ENCODE assay signal across 9 cellular contexts in genomic region chr11:68844376-68844775, GRCh38. TPM values are rescaled to one million over a fixed set of nuclear protein-coding genes. Genes with fewer than 3 reads are reported as not detected.
A peak's percentile ranks its signal among the peaks of the same experiment; 100 is the strongest.
DNase-seq lines count a peak whose midpoint lies in the region; ATAC-seq, FAIRE-seq and TF ChIP-seq lines count a peak whose summit lies in the region.
"Had no signal": no experiment of that assay in that cellular context is flagged by ENCODE, and none has a peak within 500 bp of the region (broad histone marks: within the 10 kb centered on the region; RNA-seq: fewer than 3 reads in every experiment).

No MANE protein-coding gene starts in this region.

- 0 out of 2 replicates have a peak, but pooled peaks cover 1% of the 10 kb centered on the region for H3K27me3 ChIP-seq in Caco-2 (replicated peaks; ENCODE audit: control insufficient read depth, insufficient read depth, low read length)
- peaks cover 27 to 65% (median 53%) of the 10 kb centered on the region in 4 experiments for H3K27me3 ChIP-seq in H1 (replicated peaks in 1 of 4; ENCODE audit: control insufficient read depth in 3 of 4, extremely low read depth in 1 of 4, insufficient read depth in 3 of 4, low read length in 3 of 4)
- H3K27me3 ChIP-seq in neutrophil, result no peaks in the 10 kb centered on the region

- no peak overlapping the region for H3K4ac ChIP-seq in H1 (replicated peaks; ENCODE audit: insufficient read length, low read depth, low read length)

- H3K23me2 ChIP-seq in H1 (ENCODE audit: low read depth, low read length), result peaks cover 22% of the 10 kb centered on the region; the same call in 1 of the 2 replicates

- H2BK12ac ChIP-seq in H1 (ENCODE audit: low read depth, low read length), result no peak overlapping the region

- no TSS peak for BruUV-seq in Caco-2 (replicated peaks; lab: Mats Ljungman, UMichigan)

- no peaks in the 10 kb centered on the region for H3K9me3 Mint-ChIP-seq in Caco-2 (ENCODE audit: unreplicated experiment)

- TF ChIP-seq POLR2A in NB4 (IDR thresholded peaks at IDR 0.05; ENCODE audit: extremely low read depth, insufficient read length) (no peak), H1 (IDR thresholded peaks at IDR 0.05; ENCODE audit: control extremely low read depth in 1 of 2, low read depth in 2 of 2, low read length in 2 of 2) (no peak), GM12892 (IDR thresholded peaks at IDR 0.05; ENCODE audit: low read depth, low read length) (no peak)

- intact Hi-C loops in Caco-2 (cut with micrococcal nuclease; ENCODE audit: unreplicated experiment), result loop anchor here (2.0 to 5.0 kb wide), 3 partner anchors 24 to 212 kb away; partner anchors contain the start of gene TESMIN

- no peaks in the 10 kb centered on the region for H3K79me1 ChIP-seq in H1 (ENCODE audit: low read depth, low read length)

- no peaks in the 10 kb centered on the region for H3K9me3 ChIP-seq in Caco-2
- H3K9me3 ChIP-seq in H1 (ENCODE audit: insufficient read depth in 2 of 2, low read depth in 1 of 2, low read length in 1 of 2), result no peaks in the 10 kb centered on the region
- H3K9me3 ChIP-seq in neutrophil, result no peaks in the 10 kb centered on the region

- no peak overlapping the region for H4K8ac ChIP-seq in H1 (ENCODE audit: extremely low read depth, insufficient read depth, low read length)

- ATAC-seq in HG02840 (IDR thresholded peaks at IDR 0.05; ENCODE audit: low FRiP score, unreplicated experiment), result no peak

- no peak overlapping the region for H3K56ac ChIP-seq in H1 (replicated peaks; ENCODE audit: insufficient read length, low read depth, low read length)

- H3K79me2 ChIP-seq in H1 (ENCODE audit: control insufficient read depth in 1 of 2, insufficient read depth in 2 of 2, low read length in 2 of 2), result no peaks in the 10 kb centered on the region

- WGBS in H1 (ENCODE audit: extremely low coverage in 1 of 2, insufficient coverage in 1 of 2, insufficient read length in 1 of 2, insufficient replicate concordance in 2 of 2, low coverage in 1 of 2, low lambda C conversion rate in 2 of 2, missing lambda C conversion rate in 1 of 2), 2 experiments, result 65% methylated on average over 3 of the region's 3 CpGs; no CpG with 5 or more reads in 1 of the 2 experiments

- FAIRE-seq in H1 (lab: Jason Lieb, UNC) (no peak), GM19239 (lab: Jason Lieb, UNC) (no peak), GM12892 (lab: Jason Lieb, UNC) (no peak)
- FAIRE-seq: islet of Langerhans had no signal

- peaks cover 10% of the 10 kb centered on the region for H3K36me3 Mint-ChIP-seq in Caco-2 (ENCODE audit: insufficient read depth, unreplicated experiment)

- no peak overlapping the region for H4K5ac ChIP-seq in H1 (ENCODE audit: insufficient read length, low read depth, low read length)

- H2BK15ac ChIP-seq in H1 (ENCODE audit: low read length), result no peak overlapping the region

- peaks cover 28% of the 10 kb centered on the region for H3K4me1 ChIP-seq in Caco-2
- H3K4me1 ChIP-seq in H1 (replicated peaks in 1 of 4; ENCODE audit: control insufficient read depth in 3 of 4, insufficient read depth in 4 of 4, low read length in 3 of 4), result peaks cover 3 to 11% (median 7%) of the 10 kb centered on the region in 4 experiments; a peak in 6 of 7 replicates
- peaks cover 52 to 57% of the 10 kb centered on the region in 2 experiments for H3K4me1 ChIP-seq in neutrophil (ENCODE audit: control insufficient read depth in 1 of 2, insufficient read depth in 1 of 2, low read depth in 1 of 2, low read length in 1 of 2)

- CTCF ChIA-PET in Caco-2 (lab: Charles Lee), result interaction anchor here (0.5 to 1.7 kb wide), 10 partner anchors 9 to 229 kb away, joined by 3 to 10 read pairs (median 3); partner anchors contain the start of gene TPCN2
- CTCF ChIA-PET in H1 (lab: Charles Lee; ENCODE audit: partially characterized antibody), result interaction anchor here (0.7 to 3.4 kb wide), 11 partner anchors 8 to 459 kb away, joined by 3 to 11 read pairs (median 3); no protein-coding TSS in a partner anchor

- H3K18ac ChIP-seq in H1 (ENCODE audit: extremely low read depth, low read length), result no peak overlapping the region

- no peak overlapping the region for H3K27ac Mint-ChIP-seq in Caco-2 (ENCODE audit: unreplicated experiment)

- peak overlapping the region; percentile 75 for H3K4me3 Mint-ChIP-seq in Caco-2 (ENCODE audit: unreplicated experiment)

- H3K36me3 ChIP-seq in Caco-2 (ENCODE audit: control insufficient read depth, insufficient read depth, low read length) (no peaks in the 10 kb centered on the region), H1 (ENCODE audit: control insufficient read depth in 2 of 4, insufficient read depth in 4 of 4, low read length in 3 of 4) (no peaks in the 10 kb centered on the region), neutrophil (no peaks in the 10 kb centered on the region)

- no peak overlapping the region for H2BK5ac ChIP-seq in H1 (ENCODE audit: low read depth, low read length)

- no peak overlapping the region for H2BK120ac ChIP-seq in H1 (replicated peaks; ENCODE audit: low read depth, low read length)

- H3K9ac ChIP-seq in H1 (replicated peaks in 1 of 4; ENCODE audit: extremely low read depth in 1 of 4, low read depth in 3 of 4, low read length in 3 of 4), result no peak overlapping the region

- H4K91ac ChIP-seq in H1 (replicated peaks; ENCODE audit: insufficient read length, low read length), result no peak overlapping the region

- peaks cover 2 to 5% of the 10 kb centered on the region in 2 experiments for H4K20me1 ChIP-seq in H1 (replicated peaks in 1 of 2; ENCODE audit: control insufficient read depth in 1 of 2, insufficient read depth in 2 of 2, low read length in 2 of 2)

- POLR2A ChIA-PET in Caco-2 (lab: Charles Lee) (no interaction called here), H1 (lab: Charles Lee; ENCODE audit: partially characterized antibody) (interaction anchor here (0.6 to 3.2 kb wide), 6 partner anchors 10 to 158 kb away, joined by 3 to 11 read pairs (median 3); no protein-coding TSS in a partner anchor)

- H2BK20ac ChIP-seq in H1 (ENCODE audit: low read length), result no peak overlapping the region

- no peak for TF ChIP-seq EP300 in H1 (IDR thresholded peaks at IDR 0.05; ENCODE audit: borderline replicate concordance in 1 of 2, low read depth in 2 of 2, low read length in 2 of 2)

- H3K27ac ChIP-seq in H1 (ENCODE audit: low read depth, low read length), result no peak overlapping the region
- H3K27ac ChIP-seq in neutrophil, result peak overlapping the region; percentile 81

- H2AFZ ChIP-seq in H1 (ENCODE audit: low read length), result no peak overlapping the region

- peaks cover 29% of the 10 kb centered on the region for H3K4me1 Mint-ChIP-seq in Caco-2 (ENCODE audit: low read depth, unreplicated experiment)

- no peak overlapping the region for H3K23ac ChIP-seq in H1 (ENCODE audit: insufficient read length)

- H3K4me3 ChIP-seq in Caco-2 (ENCODE audit: low read depth, low read length) (peak overlapping the region; percentile 34), NB4 (ENCODE audit: low read depth, low read length) (peak overlapping the region; percentile 59), H1 (ENCODE audit: extremely low read depth in 1 of 4, insufficient read depth in 2 of 4, low read depth in 3 of 4, low read length in 4 of 4) (peak overlapping the region in 3 of 4 experiments; percentile 20 to 55 (median 36); a peak in 5 of 8 replicates), neutrophil (ENCODE audit: low read depth in 1 of 2, low read length in 1 of 2) (peak overlapping the region; percentile 70 to 85)

- H2AK5ac ChIP-seq in H1 (ENCODE audit: low read depth, low read length), result no peak overlapping the region

- H3K14ac ChIP-seq in H1 (ENCODE audit: insufficient read length), result no peak overlapping the region

- TF ChIP-seq CTCF in Caco-2 (IDR thresholded peaks at IDR 0.05; ENCODE audit: insufficient read depth in 1 of 2, low read depth in 1 of 2, low read length in 1 of 2, severe bottlenecking in 1 of 2, unreplicated experiment in 1 of 2) (no peak), NB4 (IDR thresholded peaks at IDR 0.05; ENCODE audit: low read depth, low read length) (no peak), H1 (IDR thresholded peaks at IDR 0.05; ENCODE audit: control extremely low read depth in 1 of 3, insufficient read depth in 1 of 3, low read depth in 1 of 3, low read length in 3 of 3) (no peak), neutrophil (IDR thresholded peaks at IDR 0.05) (no peak)

- no peak for TF ChIP-seq RAD21 in H1 (IDR thresholded peaks at IDR 0.05 in 1 of 2, conservative IDR thresholded peaks at IDR 0.05 in 1 of 2; ENCODE audit: low read depth in 2 of 2, low read length in 2 of 2)

- no peak for DNase-seq in Caco-2
- DNase-seq in NB4 (ENCODE audit: low read depth), result peak; percentile 60
- no peak for DNase-seq in H1 (ENCODE audit: low read depth in 1 of 2, low spot score in 2 of 2)
- no peak for DNase-seq in stimulated activated CD4-positive, alpha-beta T cell treated with anti-CD3 and anti-CD28 coated beads, Interleukin-15, amount 100 ng/mL, for 24 hours
- no peak for DNase-seq in GM19239 (ENCODE audit: insufficient read length, low spot score)
- DNase-seq in GM12892 (ENCODE audit: insufficient read length), result no peak

- H3K27me3 Mint-ChIP-seq in Caco-2 (ENCODE audit: insufficient read depth, unreplicated experiment), result peaks cover 11% of the 10 kb centered on the region

- peak overlapping the region; percentile 46 to 75 for H3K4me2 ChIP-seq in H1 (ENCODE audit: insufficient read depth in 1 of 2, low read depth in 2 of 2, low read length in 2 of 2)

RNA-seq across cellular contexts. Expression of gene CPT1A, which starts 2.7 kb away (rescaled TPM):
- 5.7 and 6.3 TPM in 2 replicates for total RNA-seq in Caco-2 (2022)
- 9.6 and 12.2 TPM in 2 replicates for total RNA-seq in H1 (2021; fragmentation: NEBNext Ultra II Directional; extraction: Animal tissue kit (Norgen Biotek cat#: 25700))
- polyA plus RNA-seq in H1 (2011; rRNA removed), result 2.9 and 3.8 TPM in 2 replicates
- polyA plus RNA-seq in H1 (2011; cell fraction: cytosol; rRNA removed), result 3.0 TPM
- polyA plus RNA-seq in H1 (2011; cell fraction: nucleus; rRNA removed), result 5.9 TPM
- 5.4 to 7.2 TPM (median 6.1 TPM) in 4 replicates for polyA plus RNA-seq in H1 (2012, experiment 1 of 2)
- 2.6 TPM for polyA plus RNA-seq in H1 (2012, experiment 2 of 2)
- polyA plus RNA-seq in H1 (2013, experiment 1 of 2), result 9.5 TPM
- 10.8 TPM for polyA plus RNA-seq in H1 (2013, experiment 2 of 2)
- polyA minus RNA-seq in H1 (2011; rRNA and poly(A)+ RNA removed), result 9.7 and 10.9 TPM in 2 replicates
- polyA minus RNA-seq in H1 (2011; cell fraction: cytosol; rRNA and poly(A)+ RNA removed), result 5.1 TPM
- polyA minus RNA-seq in H1 (2011; cell fraction: nucleus; rRNA and poly(A)+ RNA removed), result 6.4 TPM
- polyA plus RNA-seq in GM12892 (2012; ENCODE audit: missing spikeins), result 0.36 TPM

RNA-seq across cellular contexts. Expression of gene MRPL21, which starts 59.3 kb away (rescaled TPM):
- total RNA-seq in Caco-2 (2022), result 179 and 195 TPM in 2 replicates
- 103 and 107 TPM in 2 replicates for total RNA-seq in H1 (2021; fragmentation: NEBNext Ultra II Directional; extraction: Animal tissue kit (Norgen Biotek cat#: 25700))
- polyA plus RNA-seq in H1 (2011; rRNA removed), result 72.0 and 102 TPM in 2 replicates
- 103 TPM for polyA plus RNA-seq in H1 (2011; cell fraction: cytosol; rRNA removed)
- polyA plus RNA-seq in H1 (2011; cell fraction: nucleus; rRNA removed), result 65.0 TPM
- 87.9 to 110 TPM (median 103 TPM) in 4 replicates for polyA plus RNA-seq in H1 (2012, experiment 1 of 2)
- polyA plus RNA-seq in H1 (2012, experiment 2 of 2), result 154 TPM
- polyA plus RNA-seq in H1 (2013, experiment 1 of 2), result 114 TPM
- 114 TPM for polyA plus RNA-seq in H1 (2013, experiment 2 of 2)
- 33.9 and 40.8 TPM in 2 replicates for polyA minus RNA-seq in H1 (2011; rRNA and poly(A)+ RNA removed)
- 27.4 TPM for polyA minus RNA-seq in H1 (2011; cell fraction: cytosol; rRNA and poly(A)+ RNA removed)
- 44.7 TPM for polyA minus RNA-seq in H1 (2011; cell fraction: nucleus; rRNA and poly(A)+ RNA removed)
- 77.6 TPM for polyA plus RNA-seq in GM12892 (2012; ENCODE audit: missing spikeins)

RNA-seq across cellular contexts. Expression of gene IGHMBP2, which starts 59.3 kb away (rescaled TPM):
- total RNA-seq in Caco-2 (2022), result 49.1 and 55.5 TPM in 2 replicates
- total RNA-seq in H1 (2021; fragmentation: NEBNext Ultra II Directional; extraction: Animal tissue kit (Norgen Biotek cat#: 25700)), result 17.6 and 19.1 TPM in 2 replicates
- 8.4 and 11.5 TPM in 2 replicates for polyA plus RNA-seq in H1 (2011; rRNA removed)
- polyA plus RNA-seq in H1 (2011; cell fraction: cytosol; rRNA removed), result 8.8 TPM
- 43.3 TPM for polyA plus RNA-seq in H1 (2011; cell fraction: nucleus; rRNA removed)
- 12.0 to 13.5 TPM (median 12.3 TPM) in 4 replicates for polyA plus RNA-seq in H1 (2012, experiment 1 of 2)
- 9.2 TPM for polyA plus RNA-seq in H1 (2012, experiment 2 of 2)
- 8.5 TPM for polyA plus RNA-seq in H1 (2013, experiment 1 of 2)
- 8.0 TPM for polyA plus RNA-seq in H1 (2013, experiment 2 of 2)
- polyA minus RNA-seq in H1 (2011; rRNA and poly(A)+ RNA removed), result 22.9 and 25.7 TPM in 2 replicates
- polyA minus RNA-seq in H1 (2011; cell fraction: cytosol; rRNA and poly(A)+ RNA removed), result 15.8 TPM
- 38.1 TPM for polyA minus RNA-seq in H1 (2011; cell fraction: nucleus; rRNA and poly(A)+ RNA removed)
- polyA plus RNA-seq in GM12892 (2012; ENCODE audit: missing spikeins), result 5.9 TPM
